ENCODE assay signal across 8 cellular contexts in the genomic region with DNA sequence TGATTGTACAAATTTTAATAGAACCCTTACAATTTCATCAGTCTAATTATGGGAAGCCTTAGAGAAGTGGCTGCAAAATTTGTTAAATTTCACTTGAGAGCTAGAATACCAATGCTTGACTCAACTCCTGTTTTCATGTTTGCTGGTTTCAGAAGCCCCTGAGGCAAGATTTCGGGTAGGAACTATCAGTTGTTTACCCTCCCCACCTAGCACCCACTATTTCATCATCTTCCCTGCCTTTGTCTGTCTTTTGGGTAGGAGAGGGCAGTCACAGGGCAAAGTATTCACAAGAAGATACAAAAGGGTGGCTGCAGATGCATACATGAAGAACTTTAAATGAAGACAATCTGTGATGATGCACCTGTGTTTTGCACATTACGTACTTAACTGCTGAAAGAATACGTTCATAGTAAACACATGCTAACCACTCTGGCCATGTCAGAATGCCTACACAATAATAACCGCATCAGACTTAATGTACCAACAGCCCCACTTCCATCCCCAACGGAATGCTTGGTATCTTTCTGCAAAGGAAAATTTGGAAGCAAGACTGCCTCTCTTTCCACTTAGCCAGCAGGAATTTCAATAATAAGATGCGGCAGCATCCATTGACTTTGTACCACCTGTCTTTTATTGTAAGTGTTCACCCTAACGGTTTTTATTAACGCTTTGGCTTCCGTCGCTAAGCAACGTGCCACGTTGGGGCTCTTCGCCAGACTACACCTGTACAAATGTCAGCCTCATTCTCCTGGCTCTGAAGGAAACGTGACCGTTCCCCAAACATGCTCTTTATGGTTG. TPM values are rescaled to one million over a fixed set of nuclear protein-coding genes. Genes with fewer than 3 reads are reported as not detected.
DNase-seq lines count a peak whose midpoint lies in the region; ATAC-seq, FAIRE-seq and TF ChIP-seq lines count a peak whose summit lies in the region.

No MANE protein-coding gene starts in this region.

- H3K4me1 ChIP-seq in endothelial cell of umbilical vein (ENCODE audit: control insufficient read depth, extremely low read depth, insufficient read depth, low read length) (peaks cover 10% of the 10 kb centered on the region), gastrocnemius medialis (peaks cover 4 to 10% of the 10 kb centered on the region in 2 donors)

- H2AFZ ChIP-seq in endothelial cell of umbilical vein (ENCODE audit: low read depth, low read length) = peak overlapping the region; percentile 64

- no peaks in the 10 kb centered on the region for H3K9me1 ChIP-seq in endothelial cell of umbilical vein (replicated peaks; ENCODE audit: control insufficient read depth, extremely low read depth, insufficient read depth, low read length)

- POLR2A ChIA-PET in endothelial cell of umbilical vein (lab: Charles Lee) = interaction anchor here (0.6 kb wide), 1 partner anchor 395 kb away, joined by 6 read pairs; no protein-coding TSS in a partner anchor

- H3K9me3 ChIP-seq in endothelial cell of umbilical vein (replicated peaks; ENCODE audit: control insufficient read depth, insufficient read depth, low read length) (no peaks in the 10 kb centered on the region), gastrocnemius medialis (no peaks in the 10 kb centered on the region)

- no peaks in the 10 kb centered on the region for H3K79me2 ChIP-seq in endothelial cell of umbilical vein (ENCODE audit: control insufficient read depth, insufficient read depth, low read length)

- TF ChIP-seq POLR2A in endothelial cell of umbilical vein (IDR thresholded peaks at IDR 0.05; ENCODE audit: low read depth, low read length) = no peak
- TF ChIP-seq POLR2A in gastrocnemius medialis (IDR thresholded peaks at IDR 0.05) = no peak

- peak overlapping the region in 1 of 3 experiments; percentile 15 for H3K4me3 ChIP-seq in endothelial cell of umbilical vein (replicated peaks in 1 of 3; ENCODE audit: insufficient read depth in 1 of 3, low read depth in 1 of 3, low read length in 3 of 3)
- H3K4me3 ChIP-seq in gastrocnemius medialis = peak overlapping the region; percentile 39 to 56 (median 44)

- dilution Hi-C loops in endothelial cell of umbilical vein (cut with MboI; ENCODE audit: extremely low pct_ligation_motif_present, low sequenced_read_pairs) = no loop called here

- H3K36me3 ChIP-seq in endothelial cell of umbilical vein (ENCODE audit: control insufficient read depth in 2 of 2, extremely low read depth in 1 of 2, insufficient read depth in 2 of 2, low read length in 2 of 2) (no peaks in the 10 kb centered on the region), gastrocnemius medialis (no peaks in the 10 kb centered on the region)

- H3K9ac ChIP-seq in endothelial cell of umbilical vein (replicated peaks; ENCODE audit: extremely low read depth, insufficient read depth, low read length) = no peak overlapping the region

- intact Hi-C loops in endothelial cell of umbilical vein (cut with micrococcal nuclease) (loop anchor here (10.0 kb wide), 1 partner anchor 826 kb away; no protein-coding TSS in a partner anchor), gastrocnemius medialis (cut with DNase I; ENCODE audit: low total_unique reads) (no loop called here)

- FAIRE-seq in endothelial cell of umbilical vein (lab: Jason Lieb, UNC) = no peak

- peaks cover 0 to 2% of the 10 kb centered on the region in 2 experiments for H3K27me3 ChIP-seq in endothelial cell of umbilical vein (ENCODE audit: control insufficient read depth in 2 of 2, insufficient read depth in 2 of 2, low read length in 2 of 2)
- H3K27me3 ChIP-seq in gastrocnemius medialis = no peaks in the 10 kb centered on the region

- TF ChIP-seq CTCF in endothelial cell of umbilical vein (IDR thresholded peaks at IDR 0.05; ENCODE audit: extremely low read depth in 1 of 2, insufficient read depth in 1 of 2, low read depth in 1 of 2, low read length in 2 of 2) (no peak), gastrocnemius medialis (IDR thresholded peaks at IDR 0.05 in 4 of 5, conservative IDR thresholded peaks at IDR 0.05 in 1 of 5) (no peak)

- no TSS peak for BruUV-seq in endothelial cell of umbilical vein (replicated peaks; lab: Mats Ljungman, UMichigan)

- H3K27ac ChIP-seq in endothelial cell of umbilical vein (ENCODE audit: insufficient read depth, low read depth, low read length) = no peak overlapping the region
- no peak overlapping the region for H3K27ac ChIP-seq in gastrocnemius medialis

- peak; percentile 74 for DNase-seq in NCI-H774 (lab: John Stamatoyannopoulos, UW)
- DNase-seq in endothelial cell of umbilical vein (ENCODE audit: low read depth, low spot score) = no peak
- no peak for DNase-seq in gastrocnemius medialis
- no peak for DNase-seq in UCSD-AML1 (lab: John Stamatoyannopoulos, UW; ENCODE audit: unreplicated experiment)
- no peak for DNase-seq in NCI-H446 (lab: John Stamatoyannopoulos, UW)
- DNase-seq in NCI-H2081 (lab: John Stamatoyannopoulos, UW) = no peak

- in situ Hi-C loops in gastrocnemius medialis (cut with MboI; ENCODE audit: low sequenced_read_pairs in 4 of 4) = loop anchor here in 2 of 4 donors (25.0 kb wide), 1 partner anchor 1398 kb away; no protein-coding TSS in a partner anchor

- CTCF ChIA-PET in endothelial cell of umbilical vein (lab: Charles Lee) = interaction anchor here (0.6 to 7.2 kb wide), 4 partner anchors 19 to 337 kb away, joined by 4 to 143 read pairs (median 20); no protein-coding TSS in a partner anchor

- peak overlapping the region; percentile 82 for H3K4me2 ChIP-seq in endothelial cell of umbilical vein (ENCODE audit: insufficient read depth, low read length)

- peak; percentile 20 for ATAC-seq in GM21619 (IDR thresholded peaks at IDR 0.05; ENCODE audit: unreplicated experiment)
- ATAC-seq in gastrocnemius medialis = no peak
- ATAC-seq in HG03139 (IDR thresholded peaks at IDR 0.05; ENCODE audit: unreplicated experiment) = no peak

- no peaks in the 10 kb centered on the region for H4K20me1 ChIP-seq in endothelial cell of umbilical vein (replicated peaks; ENCODE audit: control insufficient read depth, extremely low read depth, insufficient read depth, low read length)

TF ChIP-seq in endothelial cell of umbilical vein, 7 proteins besides CTCF, POLR2A, EP300 and RAD21:
- TF ChIP-seq FOS (IDR thresholded peaks at IDR 0.05; ENCODE audit: borderline replicate concordance, insufficient read depth, low read length) (no peak), EZH2 (IDR thresholded peaks at IDR 0.05; ENCODE audit: borderline replicate concordance, low read depth, low read length, severe bottlenecking) (no peak), JUN (IDR thresholded peaks at IDR 0.05; ENCODE audit: borderline replicate concordance, insufficient read depth, insufficient read length, low read depth) (no peak), MAX (IDR thresholded peaks at IDR 0.05; ENCODE audit: insufficient read depth, insufficient read length) (no peak), MYC (IDR thresholded peaks at IDR 0.05; ENCODE audit: low read depth, low read length) (no peak), POLR2AphosphoS5 (IDR thresholded peaks at IDR 0.05; ENCODE audit: insufficient read depth, low read depth, low read length) (no peak)

RNA-seq across cellular contexts. Expression of gene TPT1, which starts 30.4 kb away (rescaled TPM):
- total RNA-seq in endothelial cell of umbilical vein = 2,923 and 2,993 TPM in 2 replicates
- 2,609 and 4,330 TPM in 2 replicates for polyA plus RNA-seq in endothelial cell of umbilical vein
- polyA plus RNA-seq in endothelial cell of umbilical vein (2011; cell fraction: cytosol; rRNA removed) = 5,317 and 5,445 TPM in 2 replicates
- 1,147 and 1,337 TPM in 2 replicates for polyA plus RNA-seq in endothelial cell of umbilical vein (2011; cell fraction: nucleus; rRNA removed)
- polyA plus RNA-seq in endothelial cell of umbilical vein (2012) = 3,997 and 5,832 TPM in 2 replicates
- 1,207 and 1,277 TPM in 2 replicates for polyA minus RNA-seq in endothelial cell of umbilical vein
- 730 TPM for polyA minus RNA-seq in endothelial cell of umbilical vein (2011; cell fraction: cytosol; rRNA and poly(A)+ RNA removed)
- polyA minus RNA-seq in endothelial cell of umbilical vein (2011; cell fraction: nucleus; rRNA and poly(A)+ RNA removed) = 313 and 319 TPM in 2 replicates
- total RNA-seq in gastrocnemius medialis = 1,000 to 10,000 TPM; 4,595 to 7,577 (median 5,951) TPM
